ENCODE assay signal across 1 cellular context in the genomic region with DNA sequence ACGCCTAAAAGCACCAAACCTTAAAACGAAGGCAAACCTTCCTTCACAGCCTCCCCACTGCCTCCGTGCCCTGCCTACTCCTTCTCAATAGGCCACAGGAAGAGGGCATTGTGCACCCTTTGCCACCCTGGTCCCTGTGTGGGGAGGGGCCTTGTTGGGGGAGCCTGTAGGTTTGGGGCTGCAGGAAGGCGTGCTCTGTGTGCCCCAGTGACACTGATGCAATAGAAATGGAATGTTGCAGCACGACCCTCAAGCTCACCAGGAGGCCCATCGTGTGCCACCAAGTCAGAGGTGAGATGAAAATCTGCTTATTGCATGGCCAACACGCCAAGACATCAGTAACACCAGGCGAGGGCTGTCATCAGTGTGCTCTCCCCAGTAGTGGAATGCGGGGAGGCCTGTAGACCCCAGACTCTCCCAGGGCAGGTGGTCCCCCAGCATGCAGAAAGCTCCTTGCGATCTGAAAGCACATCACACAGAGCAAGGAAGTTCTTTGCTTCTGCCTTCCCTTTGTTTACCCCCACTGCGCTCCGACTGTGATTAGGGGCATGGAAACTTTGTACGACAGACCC.
TF ChIP-seq lines count a peak whose summit lies in the region.

No MANE protein-coding gene starts in this region.

TF ChIP-seq in WTC11, 78 proteins besides CTCF, POLR2A, EP300 and RAD21 (continued from another document):
- TF ChIP-seq, protein P1, sequence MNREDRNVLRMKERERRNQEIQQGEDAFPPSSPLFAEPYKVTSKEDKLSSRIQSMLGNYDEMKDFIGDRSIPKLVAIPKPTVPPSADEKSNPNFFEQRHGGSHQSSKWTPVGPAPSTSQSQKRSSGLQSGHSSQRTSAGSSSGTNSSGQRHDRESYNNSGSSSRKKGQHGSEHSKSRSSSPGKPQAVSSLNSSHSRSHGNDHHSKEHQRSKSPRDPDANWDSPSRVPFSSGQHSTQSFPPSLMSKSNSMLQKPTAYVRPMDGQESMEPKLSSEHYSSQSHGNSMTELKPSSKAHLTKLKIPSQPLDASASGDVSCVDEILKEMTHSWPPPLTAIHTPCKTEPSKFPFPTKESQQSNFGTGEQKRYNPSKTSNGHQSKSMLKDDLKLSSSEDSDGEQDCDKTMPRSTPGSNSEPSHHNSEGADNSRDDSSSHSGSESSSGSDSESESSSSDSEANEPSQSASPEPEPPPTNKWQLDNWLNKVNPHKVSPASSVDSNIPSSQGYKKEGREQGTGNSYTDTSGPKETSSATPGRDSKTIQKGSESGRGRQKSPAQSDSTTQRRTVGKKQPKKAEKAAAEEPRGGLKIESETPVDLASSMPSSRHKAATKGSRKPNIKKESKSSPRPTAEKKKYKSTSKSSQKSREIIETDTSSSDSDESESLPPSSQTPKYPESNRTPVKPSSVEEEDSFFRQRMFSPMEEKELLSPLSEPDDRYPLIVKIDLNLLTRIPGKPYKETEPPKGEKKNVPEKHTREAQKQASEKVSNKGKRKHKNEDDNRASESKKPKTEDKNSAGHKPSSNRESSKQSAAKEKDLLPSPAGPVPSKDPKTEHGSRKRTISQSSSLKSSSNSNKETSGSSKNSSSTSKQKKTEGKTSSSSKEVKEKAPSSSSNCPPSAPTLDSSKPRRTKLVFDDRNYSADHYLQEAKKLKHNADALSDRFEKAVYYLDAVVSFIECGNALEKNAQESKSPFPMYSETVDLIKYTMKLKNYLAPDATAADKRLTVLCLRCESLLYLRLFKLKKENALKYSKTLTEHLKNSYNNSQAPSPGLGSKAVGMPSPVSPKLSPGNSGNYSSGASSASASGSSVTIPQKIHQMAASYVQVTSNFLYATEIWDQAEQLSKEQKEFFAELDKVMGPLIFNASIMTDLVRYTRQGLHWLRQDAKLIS (CRISPR knock-in tag; IDR thresholded peaks at IDR 0.05; ENCODE audit: borderline replicate concordance), result no peak
- TF ChIP-seq RORB (CRISPR knock-in tag; IDR thresholded peaks at IDR 0.05) (no peak), E2F4 (CRISPR knock-in tag; IDR thresholded peaks at IDR 0.05; ENCODE audit: borderline replicate concordance, low read depth) (no peak)
- TF ChIP-seq, protein P2, sequence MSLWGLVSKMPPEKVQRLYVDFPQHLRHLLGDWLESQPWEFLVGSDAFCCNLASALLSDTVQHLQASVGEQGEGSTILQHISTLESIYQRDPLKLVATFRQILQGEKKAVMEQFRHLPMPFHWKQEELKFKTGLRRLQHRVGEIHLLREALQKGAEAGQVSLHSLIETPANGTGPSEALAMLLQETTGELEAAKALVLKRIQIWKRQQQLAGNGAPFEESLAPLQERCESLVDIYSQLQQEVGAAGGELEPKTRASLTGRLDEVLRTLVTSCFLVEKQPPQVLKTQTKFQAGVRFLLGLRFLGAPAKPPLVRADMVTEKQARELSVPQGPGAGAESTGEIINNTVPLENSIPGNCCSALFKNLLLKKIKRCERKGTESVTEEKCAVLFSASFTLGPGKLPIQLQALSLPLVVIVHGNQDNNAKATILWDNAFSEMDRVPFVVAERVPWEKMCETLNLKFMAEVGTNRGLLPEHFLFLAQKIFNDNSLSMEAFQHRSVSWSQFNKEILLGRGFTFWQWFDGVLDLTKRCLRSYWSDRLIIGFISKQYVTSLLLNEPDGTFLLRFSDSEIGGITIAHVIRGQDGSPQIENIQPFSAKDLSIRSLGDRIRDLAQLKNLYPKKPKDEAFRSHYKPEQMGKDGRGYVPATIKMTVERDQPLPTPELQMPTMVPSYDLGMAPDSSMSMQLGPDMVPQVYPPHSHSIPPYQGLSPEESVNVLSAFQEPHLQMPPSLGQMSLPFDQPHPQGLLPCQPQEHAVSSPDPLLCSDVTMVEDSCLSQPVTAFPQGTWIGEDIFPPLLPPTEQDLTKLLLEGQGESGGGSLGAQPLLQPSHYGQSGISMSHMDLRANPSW (CRISPR knock-in tag; conservative IDR thresholded peaks at IDR 0.05; ENCODE audit: low read depth), result no peak
